In the genomic region with DNA sequence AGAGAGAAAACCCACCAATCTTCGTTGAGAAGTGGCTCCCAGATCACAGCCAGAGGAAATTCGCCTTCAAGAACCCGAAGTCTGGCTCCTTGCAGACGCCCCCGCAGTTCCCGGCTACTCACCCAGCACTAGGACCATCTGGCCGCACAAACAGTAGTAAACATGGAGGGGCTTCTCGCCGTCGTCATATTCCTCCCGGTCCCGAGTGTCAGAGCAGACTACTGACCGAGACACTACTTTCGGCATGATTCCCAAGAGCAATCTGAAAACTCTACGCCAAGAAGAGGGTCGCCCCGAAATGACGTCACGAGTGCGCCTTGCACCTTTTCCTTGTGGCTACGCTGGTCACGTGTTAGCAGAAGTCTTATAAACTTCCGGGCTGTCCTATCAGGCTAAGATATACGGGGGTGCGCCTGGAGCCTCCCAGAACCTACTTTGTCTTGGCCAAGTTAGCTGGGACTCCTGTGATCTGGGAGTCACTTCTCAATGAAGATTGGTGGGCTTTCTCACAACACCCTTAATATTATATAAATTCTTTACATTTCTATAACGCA, we compare ENCODE assay signal across 8 cellular contexts. TPM values are rescaled to one million over a fixed set of nuclear protein-coding genes. Genes with fewer than 3 reads are reported as not detected.
A peak's percentile ranks its signal among the peaks of the same experiment; 100 is the strongest.
DNase-seq lines count a peak whose midpoint lies in the region; ATAC-seq and TF ChIP-seq lines count a peak whose summit lies in the region.

A gene (minus strand): TSS at position 300 of the 554 bp plus-strand sequence. CDS start 54 bp downstream, at position 246.

- peaks cover 62% of the 10 kb centered on the region for H3K9me3 Mint-ChIP-seq in endodermal cell

- H2AK5ac ChIP-seq in mesendoderm (ENCODE audit: low read length): no peak within 1 kb of the TSS

- H4K5ac ChIP-seq in mesendoderm (ENCODE audit: low read length): no peak within 1 kb of the TSS

- no peaks in the 10 kb centered on the region for H3K27me3 ChIP-seq in HUES48 (ENCODE audit: control insufficient read depth, insufficient read depth, low read length)
- no peaks in the 10 kb centered on the region for H3K27me3 ChIP-seq in NT2/D1 (ENCODE audit: insufficient read depth, insufficient read length)
- no peaks in the 10 kb centered on the region for H3K27me3 ChIP-seq in endodermal cell (ENCODE audit: control insufficient read depth, insufficient read depth, low read length, poor library complexity, severe bottlenecking)
- no peaks in the 10 kb centered on the region for H3K27me3 ChIP-seq in mesendoderm (ENCODE audit: insufficient read depth, low read length, poor library complexity)

- H4K8ac ChIP-seq in mesendoderm (ENCODE audit: low read depth, low read length): no peak within 1 kb of the TSS

- no peak within 1 kb of the TSS for H2BK5ac ChIP-seq in mesendoderm (ENCODE audit: low read length)

- WGBS in endodermal cell (ENCODE audit: insufficient coverage in 1 of 2, insufficient read length in 1 of 2), 2 experiments: 0% methylated on average over 1 to 25 of the region's 26 CpGs
- WGBS in mesendoderm (ENCODE audit: extremely low coverage, insufficient coverage, low lambda C conversion rate): no CpG with 5 or more reads among the region's 26 CpGs

- no peak for TF ChIP-seq CTCF in endodermal cell (conservative IDR thresholded peaks at IDR 0.05)

- peak within 1 kb of the TSS; percentile 34 for H3K4me2 ChIP-seq in mesendoderm (ENCODE audit: low read length)

- no peak within 1 kb of the TSS for H2BK120ac ChIP-seq in mesendoderm (ENCODE audit: low read depth, low read length)

- peak within 1 kb of the TSS; percentile 89 for H3K4me3 Mint-ChIP-seq in endodermal cell

- H3K4me3 ChIP-seq in HUES48 (ENCODE audit: low read depth, low read length): peak within 1 kb of the TSS; percentile 82
- H3K4me3 ChIP-seq in NT2/D1 (ENCODE audit: insufficient read length, low read depth): peak within 1 kb of the TSS; percentile 86
- peak within 1 kb of the TSS; percentile 91 for H3K4me3 ChIP-seq in endodermal cell (ENCODE audit: low read length)
- peak within 1 kb of the TSS; percentile 59 for H3K4me3 ChIP-seq in mesendoderm (ENCODE audit: low read length)

- no peak within 1 kb of the TSS for H2BK15ac ChIP-seq in mesendoderm (replicated peaks; ENCODE audit: low read depth)

- peaks cover 3% of the 10 kb centered on the region for H3K79me2 ChIP-seq in mesendoderm (ENCODE audit: control insufficient read depth, insufficient read depth, low read length)

- H3K4ac ChIP-seq in mesendoderm (ENCODE audit: low read depth, low read length): no peak within 1 kb of the TSS

- H3K4me1 ChIP-seq in HUES48 (ENCODE audit: control insufficient read depth, insufficient read depth, low read length) (no peaks in the 10 kb centered on the region), NT2/D1 (ENCODE audit: insufficient read depth, insufficient read length) (no peaks in the 10 kb centered on the region), endodermal cell (ENCODE audit: control insufficient read depth, insufficient read depth, low read length) (no peaks in the 10 kb centered on the region), mesendoderm (ENCODE audit: control insufficient read depth, low read depth, low read length) (no peaks in the 10 kb centered on the region)

- H3K27ac Mint-ChIP-seq in endodermal cell: peak within 1 kb of the TSS; percentile 98

- H3K9me3 ChIP-seq in HUES48 (ENCODE audit: control insufficient read depth, insufficient read depth, low read length) (peaks cover 19% of the 10 kb centered on the region), NT2/D1 (ENCODE audit: insufficient read depth, low read length) (no peaks in the 10 kb centered on the region), endodermal cell (ENCODE audit: control insufficient read depth, low read length) (no peaks in the 10 kb centered on the region)

- peak within 1 kb of the TSS; percentile 49 for H3K56ac ChIP-seq in mesendoderm (ENCODE audit: low read length)

- peak; percentile 94 for ATAC-seq in GM21381 (IDR thresholded peaks at IDR 0.05; ENCODE audit: unreplicated experiment)

- H3K27ac ChIP-seq in HUES48 (ENCODE audit: low read depth, low read length) (peak within 1 kb of the TSS; percentile 71), endodermal cell (ENCODE audit: low read depth, low read length) (no peak within 1 kb of the TSS), mesendoderm (ENCODE audit: low read depth, low read length) (no peak within 1 kb of the TSS)

- no peak within 1 kb of the TSS for H3K18ac ChIP-seq in mesendoderm (ENCODE audit: low read length)

- H3K4me1 Mint-ChIP-seq in endodermal cell: no peaks in the 10 kb centered on the region

- H3K27me3 Mint-ChIP-seq in endodermal cell (ENCODE audit: insufficient read depth): no peaks in the 10 kb centered on the region

- peaks cover 5% of the 10 kb centered on the region for H3K36me3 Mint-ChIP-seq in endodermal cell (ENCODE audit: low read depth)

- H3K9ac ChIP-seq in HUES48 (ENCODE audit: low read depth, low read length): peak within 1 kb of the TSS; percentile 72
- peak within 1 kb of the TSS; percentile 92 for H3K9ac ChIP-seq in NT2/D1 (ENCODE audit: insufficient read length, low read depth)
- peak within 1 kb of the TSS; percentile 76 for H3K9ac ChIP-seq in endodermal cell (ENCODE audit: extremely low read depth, low read length, poor library complexity, severe bottlenecking)
- H3K9ac ChIP-seq in mesendoderm (ENCODE audit: low read length): peak within 1 kb of the TSS; percentile 61

- H3K36me3 ChIP-seq in HUES48 (ENCODE audit: control insufficient read depth, insufficient read depth, low read length) (peaks cover 6% of the 10 kb centered on the region), NT2/D1 (ENCODE audit: insufficient read depth, insufficient read length, low read length) (peaks cover 19% of the 10 kb centered on the region), endodermal cell (ENCODE audit: control insufficient read depth, insufficient read depth, low read length) (no peaks in the 10 kb centered on the region), mesendoderm (ENCODE audit: control insufficient read depth, insufficient read depth, low read length) (no peaks in the 10 kb centered on the region)

- peak; percentile 71 for DNase-seq in CMK (ENCODE audit: low read depth)
- DNase-seq in NT2/D1 (ENCODE audit: low read depth, low spot score): peak; percentile 89
- DNase-seq in activated CD8-positive, alpha-beta memory T cell treated with anti-CD3 and anti-CD28 coated beads for 48 hours (ENCODE audit: low read depth in 2 of 3, low spot score in 2 of 3): peak; percentile 50 to 68 (median 54)
- DNase-seq in endodermal cell: peak; percentile 93
- DNase-seq in mesendoderm: peak; percentile 96
- DNase-seq in stimulated activated CD8-positive, alpha-beta memory T cell treated with anti-CD3 and anti-CD28 coated beads, Interleukin-12 subunit alpha, Interleukin-12 subunit beta, amount 100 ng/mL, for 4 hours (ENCODE audit: low read depth): peak; percentile 69

- H3K79me1 ChIP-seq in mesendoderm (ENCODE audit: low read length): no peaks in the 10 kb centered on the region

- H3K23ac ChIP-seq in mesendoderm (ENCODE audit: low read length): no peak within 1 kb of the TSS

RNA-seq across cellular contexts. Expression of the gene that starts here (rescaled TPM):
- 10 to 100 TPM; 18.7 to 19.8 TPM for total RNA-seq in endodermal cell
- polyA plus RNA-seq in endodermal cell (2013, experiment 1 of 2): 17.0 TPM
- 16.1 TPM for polyA plus RNA-seq in endodermal cell (2013, experiment 2 of 2)
- polyA plus RNA-seq in mesendoderm (2013, experiment 1 of 2): 28.0 TPM
- 30.2 TPM for polyA plus RNA-seq in mesendoderm (2013, experiment 2 of 2)
